Comparison of ENCODE assay signal across 8 cellular contexts in the genomic region with DNA sequence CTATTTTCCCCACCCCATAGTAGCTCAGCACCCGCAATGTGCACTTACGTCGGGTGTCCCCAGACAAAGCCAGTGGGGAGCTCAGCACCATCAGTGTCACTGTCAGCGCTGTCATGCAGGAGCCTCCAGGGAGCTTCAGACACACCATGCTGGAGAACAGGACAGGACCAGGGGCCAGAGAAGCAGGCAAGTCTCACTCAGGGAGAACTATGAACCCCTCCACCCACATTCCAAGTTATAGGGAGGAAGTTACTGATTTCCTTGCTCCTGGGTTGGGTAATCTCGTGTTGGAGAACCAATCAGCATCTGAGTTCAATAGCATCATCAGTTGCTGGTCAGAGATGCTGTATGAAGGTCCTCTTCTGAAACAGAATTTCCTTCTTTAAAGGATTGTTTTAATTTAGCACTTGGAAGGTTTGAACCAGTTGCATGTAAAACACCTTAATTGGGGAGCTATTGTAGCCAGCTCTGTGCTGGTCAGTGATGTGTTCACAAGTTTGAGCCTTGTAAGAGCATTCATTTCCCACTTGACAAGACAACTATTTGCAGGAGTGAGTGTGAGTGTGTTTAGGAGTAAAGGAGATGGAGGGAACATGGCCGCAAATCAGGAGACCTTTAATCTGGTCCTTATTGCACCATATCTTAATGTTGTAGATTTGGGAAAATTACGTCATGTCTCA. TPM values are rescaled to one million over a fixed set of nuclear protein-coding genes. Genes with fewer than 3 reads are reported as not detected.
DNase-seq lines count a peak whose midpoint lies in the region; ATAC-seq and TF ChIP-seq lines count a peak whose summit lies in the region.
"Not testable (repeated sequence)": the region's sequence is repeated elsewhere in the genome, so short reads cannot be mapped to it uniquely, and the experiment has no call there.

Gene HLA-DRB1 (minus strand): TSS at position 254 of the 680 bp plus-strand sequence. CDS start 106 bp downstream, at position 148.

- not testable (repeated sequence) for H3K27ac Mint-ChIP-seq in WTC11

- H3K27me3 Mint-ChIP-seq in WTC11 (ENCODE audit: low read depth) = peaks cover 18% of the 10 kb centered on the region

- POLR2A ChIA-PET in A673 (lab: Charles Lee; ENCODE audit: low non-redundant PET); WTC11 (lab: Charles Lee): not testable (repeated sequence)

- BruUV-seq in A673 (replicated peaks; lab: Mats Ljungman, UMichigan) = not testable (repeated sequence)

- not testable (repeated sequence) for H3K4me3 ChIP-seq in A673 (ENCODE audit: low read depth, low read length, poor library complexity, severe bottlenecking); H7 (ENCODE audit: insufficient read depth, low read depth, low read length)
- peak within 1 kb of the TSS; percentile 44 for H3K4me3 ChIP-seq in rectal smooth muscle tissue (ENCODE audit: low read length)

- H3K36me3 ChIP-seq in A673 (ENCODE audit: insufficient read depth, low read length, poor library complexity, severe bottlenecking); H7 (replicated peaks; ENCODE audit: control insufficient read depth, insufficient read depth, low read length); rectal smooth muscle tissue (ENCODE audit: control insufficient read depth, insufficient read depth, low read length): not testable (repeated sequence)

- not testable (repeated sequence) for H3K27me3 ChIP-seq in A673 (replicated peaks; ENCODE audit: insufficient read depth, low read depth, low read length, poor library complexity); H7 (ENCODE audit: control insufficient read depth, insufficient read depth, low read length); rectal smooth muscle tissue (ENCODE audit: control insufficient read depth, insufficient read depth, low read length)

- not testable (repeated sequence) for H3K4me3 Mint-ChIP-seq in WTC11

- not testable (repeated sequence) for H3K9me3 ChIP-seq in A673 (ENCODE audit: low read depth, low read length, poor library complexity, severe bottlenecking)

- not testable (repeated sequence) for H3K9me3 Mint-ChIP-seq in WTC11

- ATAC-seq in GM18517 (IDR thresholded peaks at IDR 0.05; ENCODE audit: unreplicated experiment) (peak; percentile 93), HG03575 (IDR thresholded peaks at IDR 0.05; ENCODE audit: extremely low read depth, insufficient number of reproducible peaks, low FRiP score, unreplicated experiment) (peak; percentile 72), WTC11 (peak; percentile 100)

- in situ Hi-C loops in T47D (cut with HindIII; ENCODE audit: low pct_unique_long_range_greater_than_20kb, low sequenced_read_pairs) = not testable (repeated sequence)

- DNase-seq in A673 (ENCODE audit: low spot score) (peak; percentile 5), H7 (peak; percentile 33), T47D (ENCODE audit: low read depth in 1 of 2, low spot score in 1 of 2) (peak; percentile 18 to 61), hippocampal formation (lab: John Stamatoyannopoulos, UW) (peak; percentile 3 to 24)
- not testable (repeated sequence) for DNase-seq in WTC11 (ENCODE audit: low spot score)

- not testable (repeated sequence) for H3K27ac ChIP-seq in A673 (ENCODE audit: low read depth, low read length, poor library complexity, severe bottlenecking); rectal smooth muscle tissue (ENCODE audit: low read depth, low read length)

- H3K4me1 ChIP-seq in A673 (ENCODE audit: insufficient read depth, low read length, poor library complexity, severe bottlenecking); rectal smooth muscle tissue (ENCODE audit: control insufficient read depth, insufficient read depth, low read length): not testable (repeated sequence)

- intact Hi-C loops in A673 (cut with micrococcal nuclease; ENCODE audit: unreplicated experiment) = loop anchor here (10.0 kb wide), 1 partner anchor 105 kb away; no protein-coding TSS in a partner anchor

- TF ChIP-seq CTCF in A673 (conservative IDR thresholded peaks at IDR 0.05; ENCODE audit: low read depth, low read length); WTC11 (IDR thresholded peaks at IDR 0.05): not testable (repeated sequence)

- H3K4me1 Mint-ChIP-seq in WTC11 = not testable (repeated sequence)

- not testable (repeated sequence) for H3K9ac ChIP-seq in rectal smooth muscle tissue (ENCODE audit: low read length)

- CTCF ChIA-PET in A673 (lab: Charles Lee); WTC11 (lab: Charles Lee): not testable (repeated sequence)

- H3K36me3 Mint-ChIP-seq in WTC11 = not testable (repeated sequence)

RNA-seq across cellular contexts. Expression of gene HLA-DRB1, which starts in this region (rescaled TPM):
- total RNA-seq in A673 (2021) = not detected in 2 replicates
- 0.48 TPM in 1 of 2 replicates, not detected in the other for total RNA-seq in H7 (2014; rRNA removed; shearing (Covaris generic))
- total RNA-seq in WTC11 (2021) = 1.4 to 2.3 TPM (median 2.1 TPM) in 3 replicates

Comparison
In these comparisons a context has a peak if more than half of its experiments do, and no peak if none do; other contexts are left out.
1. Peak in DNase-seq in A673; RNA of the gene not detected or under 1 TPM.
2. Peak in DNase-seq in H7; RNA of the gene not detected or under 1 TPM.